Comparison of ENCODE assay signal across 18 cellular contexts in genomic region chr13:31957772-31958171, GRCh38.
"Had no signal": no experiment of that assay in that cellular context is flagged by ENCODE, and none has a peak within 500 bp of the region (broad histone marks: within the 10 kb centered on the region; RNA-seq: fewer than 3 reads in every experiment).

No MANE protein-coding gene starts in this region.

- H3K9me3 Mint-ChIP-seq: activated CD4-positive, alpha-beta memory T cell treated with anti-CD3 and anti-CD28 coated beads, Interleukin-2, amount 10 ng/mL, durations not matched to agents 7 days and 5 days; activated naive CD8-positive, alpha-beta T cell treated with anti-CD3 and anti-CD28 coated beads, Interleukin-2, amount 10 ng/mL, durations not matched to agents 7 days and 5 days; activated T-helper 17 cell treated with anti-CD3 and anti-CD28 coated beads, Interleukin-2, amount 50 U/mL, for 72 hours; effector memory CD8-positive, alpha-beta T cell had no signal

- H3K27ac ChIP-seq: spleen had no signal

- H3K27ac Mint-ChIP-seq: activated CD4-positive, alpha-beta memory T cell treated with anti-CD3 and anti-CD28 coated beads, Interleukin-2, amount 10 ng/mL, durations not matched to agents 7 days and 5 days; activated CD8-positive, alpha-beta memory T cell treated with anti-CD3 and anti-CD28 coated beads, Interleukin-2, amount 10 ng/mL, durations not matched to agents 7 days and 5 days; activated naive CD8-positive, alpha-beta T cell treated with anti-CD3 and anti-CD28 coated beads, Interleukin-2, amount 10 ng/mL, durations not matched to agents 7 days and 5 days; activated T-helper 17 cell treated with anti-CD3 and anti-CD28 coated beads, Interleukin-2, amount 50 U/mL, for 72 hours; effector memory CD8-positive, alpha-beta T cell; natural killer cell; stimulated activated naive B cell treated with anti-CD40 and anti-IgM and Interleukin-4, amounts not matched to agents 10 μg/mL and 1 μg/mL and 100 μg/mL, for 72 hours had no signal

- H3K4me3 Mint-ChIP-seq: activated CD4-positive, alpha-beta memory T cell treated with anti-CD3 and anti-CD28 coated beads, Interleukin-2, amount 10 ng/mL, durations not matched to agents 7 days and 5 days; activated CD8-positive, alpha-beta memory T cell treated with anti-CD3 and anti-CD28 coated beads, Interleukin-2, amount 10 ng/mL, durations not matched to agents 7 days and 5 days; activated naive CD8-positive, alpha-beta T cell treated with anti-CD3 and anti-CD28 coated beads, Interleukin-2, amount 10 ng/mL, durations not matched to agents 7 days and 5 days; activated T-helper 17 cell treated with anti-CD3 and anti-CD28 coated beads, Interleukin-2, amount 50 U/mL, for 72 hours; effector memory CD8-positive, alpha-beta T cell; natural killer cell; stimulated activated naive B cell treated with anti-CD40 and anti-IgM and Interleukin-4, amounts not matched to agents 10 μg/mL and 1 μg/mL and 100 μg/mL, for 72 hours had no signal

- DNase-seq: activated CD4-positive, alpha-beta memory T cell treated with anti-CD3 and anti-CD28 coated beads, Interleukin-2, amount 10 ng/mL, durations not matched to agents 7 days and 5 days; activated CD4-positive, alpha-beta T cell treated with anti-CD3 and anti-CD28 coated beads for 48 hours; activated CD4-positive, CD25-positive, alpha-beta regulatory T cell; activated CD8-positive, alpha-beta memory T cell treated with anti-CD3 and anti-CD28 coated beads, Interleukin-2, amount 10 ng/mL, durations not matched to agents 7 days and 5 days; activated naive CD4-positive, alpha-beta T cell treated with Interleukin-2 at 50 U/mL for 16 hours; activated naive CD8-positive, alpha-beta T cell treated with anti-CD3 and anti-CD28 coated beads, Interleukin-2, amount 10 ng/mL, durations not matched to agents 7 days and 5 days; amygdala; caudate nucleus; effector memory CD8-positive, alpha-beta T cell; foreskin melanocyte; glutamatergic neuron; hypothalamus; islet precursor cell; natural killer cell; spleen; stimulated activated naive B cell treated with anti-CD40 and anti-IgM and Interleukin-4, amounts not matched to agents 10 μg/mL and 1 μg/mL and 100 μg/mL, for 72 hours had no signal

- H3K36me3 Mint-ChIP-seq: activated CD8-positive, alpha-beta memory T cell treated with anti-CD3 and anti-CD28 coated beads, Interleukin-2, amount 10 ng/mL, durations not matched to agents 7 days and 5 days; activated naive CD8-positive, alpha-beta T cell treated with anti-CD3 and anti-CD28 coated beads, Interleukin-2, amount 10 ng/mL, durations not matched to agents 7 days and 5 days; natural killer cell had no signal

- H3K27me3 ChIP-seq: spleen had no signal

- H3K27me3 Mint-ChIP-seq: activated T-helper 17 cell treated with anti-CD3 and anti-CD28 coated beads, Interleukin-2, amount 50 U/mL, for 72 hours had no signal

- H3K4me1 Mint-ChIP-seq: activated naive CD8-positive, alpha-beta T cell treated with anti-CD3 and anti-CD28 coated beads, Interleukin-2, amount 10 ng/mL, durations not matched to agents 7 days and 5 days had no signal

- H3K4me3 ChIP-seq: lung, spleen had no signal
